ENCODE assay signal across 24 cellular contexts in genomic region chr5:37667430-37667829, GRCh38.
"Had no signal": no experiment of that assay in that cellular context is flagged by ENCODE, and none has a peak within 500 bp of the region (broad histone marks: within the 10 kb centered on the region; RNA-seq: fewer than 3 reads in every experiment).

No MANE protein-coding gene starts in this region.

- H3K36me3 ChIP-seq: cardiac muscle cell, colonic mucosa, gastroesophageal sphincter, pancreas, prostate gland, right atrium auricular region, transverse colon had no signal

- FAIRE-seq: kidney had no signal

- ATAC-seq: activated CD4-positive, alpha-beta T cell treated with anti-CD3 and anti-CD28 coated beads for 36 hours; activated CD8-positive, alpha-beta memory T cell treated with anti-CD3 and anti-CD28 coated beads, Interleukin-2, amount 10 ng/mL, durations not matched to agents 7 days and 5 days; activated CD8-positive, alpha-beta T cell treated with anti-CD3 and anti-CD28 coated beads, Interleukin-2, amount 10 ng/mL, durations not matched to agents 7 days and 5 days; activated naive CD8-positive, alpha-beta T cell treated with anti-CD3 and anti-CD28 coated beads, Interleukin-2, amount 50 U/mL, for 24 hours; gastroesophageal sphincter; pancreas; stimulated activated naive CD8-positive, alpha-beta T cell treated with anti-CD3 and anti-CD28 coated beads, Interleukin-15, Interleukin-2, amounts not matched to agents 100 U/mL and 50 U/mL, for 24 hours had no signal

- H3K4me1 ChIP-seq: colonic mucosa, testis had no signal

- H3K9me3 ChIP-seq: colonic mucosa, gastroesophageal sphincter, pancreas, prostate gland, right atrium auricular region, testis, transverse colon had no signal

- H3K27ac ChIP-seq: cardiac muscle cell, colonic mucosa, right atrium auricular region, testis had no signal

- H3K4me3 ChIP-seq: cardiac muscle cell, colonic mucosa, gastroesophageal sphincter, lung, pancreas, prostate gland, right atrium auricular region, testis, transverse colon had no signal

- DNase-seq: activated CD4-positive, alpha-beta T cell treated with anti-CD3 and anti-CD28 coated beads for 36 hours; activated CD4-positive, CD25-positive, alpha-beta regulatory T cell; activated CD8-positive, alpha-beta memory T cell treated with anti-CD3 and anti-CD28 coated beads, Interleukin-2, amount 10 ng/mL, durations not matched to agents 7 days and 5 days; activated CD8-positive, alpha-beta T cell treated with anti-CD3 and anti-CD28 coated beads, Interleukin-2, amount 10 ng/mL, durations not matched to agents 7 days and 5 days; activated naive CD8-positive, alpha-beta T cell treated with anti-CD3 and anti-CD28 coated beads, Interleukin-2, amount 50 U/mL, for 24 hours; activated T-cell treated with anti-CD3 and anti-CD28 coated beads, Interleukin-2, amount 50 U/mL, for 48 hours; cerebellar nuclear complex; colonic mucosa; effector CD8-positive, alpha-beta T cell; hippocampal formation; immature natural killer cell; kidney; naive B cell; pancreas; stimulated activated CD4-positive, alpha-beta T cell treated with anti-CD3 and anti-CD28 coated beads, Interleukin-2, amount 100 ng/mL, for 48 hours; stimulated activated naive CD8-positive, alpha-beta T cell treated with anti-CD3 and anti-CD28 coated beads, Interleukin-15, Interleukin-2, amounts not matched to agents 100 U/mL and 50 U/mL, for 24 hours; T-helper 1 cell; testis; transverse colon had no signal

- H3K27me3 ChIP-seq: cardiac muscle cell, colonic mucosa, gastroesophageal sphincter, pancreas, right atrium auricular region, testis, transverse colon had no signal
